Comparison of ENCODE assay signal across 12 cellular contexts in genomic region chr12:19847294-19848059, GRCh38.
DNase-seq lines count a peak whose midpoint lies in the region; ATAC-seq and TF ChIP-seq lines count a peak whose summit lies in the region.
"Had no signal": no experiment of that assay in that cellular context is flagged by ENCODE, and none has a peak within 500 bp of the region (broad histone marks: within the 10 kb centered on the region; RNA-seq: fewer than 3 reads in every experiment).

No MANE protein-coding gene starts in this region.

- TF ChIP-seq CTCF in ascending aorta (IDR thresholded peaks at IDR 0.05) (no peak), transverse colon (IDR thresholded peaks at IDR 0.05) (no peak)

- H3K4me3 ChIP-seq in ascending aorta = peak overlapping the region; percentile 10 to 53
- H3K4me3 ChIP-seq in transverse colon = no peak overlapping the region

- 37 to 43% methylated on average over 8 to 11 of the region's 11 CpGs for WGBS in transverse colon (ENCODE audit: low coverage in 1 of 2), 2 donors

- H3K27ac ChIP-seq in ascending aorta (peak overlapping the region; percentile 83 to 90), transverse colon (peak overlapping the region; percentile 46 to 69 (median 64))
- H3K27ac ChIP-seq: 22Rv1 had no signal

- in situ Hi-C loops in transverse colon (cut with MboI; ENCODE audit: low pct_ligation_motif_present in 1 of 4, low pct_unique_long_range_greater_than_20kb in 1 of 4, low sequenced_read_pairs in 3 of 4) = no loop called here

- H3K36me3 ChIP-seq in ascending aorta (no peaks in the 10 kb centered on the region), transverse colon (no peaks in the 10 kb centered on the region)

- H3K4me1 ChIP-seq in ascending aorta = peaks cover 0 to 24% of the 10 kb centered on the region in 2 donors
- H3K4me1 ChIP-seq in transverse colon = peaks cover 0 to 8% (median 0%) of the 10 kb centered on the region in 4 donors

- DNase-seq in SIG-M5 treated with dmso at 0.1 percent for 504 hours (lab: John Stamatoyannopoulos, UW; ENCODE audit: unreplicated experiment) (peak; percentile 11), SIG-M5 (lab: John Stamatoyannopoulos, UW) (no peak), ascending aorta (ENCODE audit: low spot score in 2 of 2) (no peak), left lobe of liver (ENCODE audit: low spot score) (no peak), transverse colon (no peak), RKO (ENCODE audit: low spot score) (no peak)
- DNase-seq: NCI-H2081 treated with DMSO at 0.1 percent for 48 hours, T1000 had no signal

- ATAC-seq in left lobe of liver = peak; percentile 47
- ATAC-seq in GM21526 (IDR thresholded peaks at IDR 0.05; ENCODE audit: low FRiP score, unreplicated experiment) = no peak
- no peak for ATAC-seq in HG03095 (IDR thresholded peaks at IDR 0.05; ENCODE audit: unreplicated experiment)
- ATAC-seq: activated naive CD4-positive, alpha-beta T cell treated with anti-CD3 and anti-CD28 coated beads, Interleukin-2, amount 50 U/mL, for 72 hours had no signal

- H3K9me3 ChIP-seq in ascending aorta = no peaks in the 10 kb centered on the region
- no peaks in the 10 kb centered on the region for H3K9me3 ChIP-seq in transverse colon

- TF ChIP-seq EP300 in transverse colon (IDR thresholded peaks at IDR 0.05; ENCODE audit: low read depth) = no peak

- H3K27me3 ChIP-seq in ascending aorta (no peaks in the 10 kb centered on the region), transverse colon (no peaks in the 10 kb centered on the region)

- no peak for TF ChIP-seq POLR2A in transverse colon (IDR thresholded peaks at IDR 0.05)

- intact Hi-C loops in ascending aorta (cut with DNase I) = loop anchor here (5.0 kb wide), 1 partner anchor 45 kb away; no protein-coding TSS in a partner anchor
- intact Hi-C loops in transverse colon (cut with DNase I; ENCODE audit: low total_unique reads) = loop anchor here (5.0 kb wide), 1 partner anchor 760 kb away; no protein-coding TSS in a partner anchor

Comparison
In these comparisons a context has a peak if more than half of its experiments do, and no peak if none do; other contexts are left out.
1. H3K4me3 ChIP-seq: peak in ascending aorta (2 of 2); none in transverse colon (0 of 4).